Comparison of ENCODE assay signal across 15 cellular contexts in genomic region chr1:3093928-3094626, GRCh38. TPM values are rescaled to one million over a fixed set of nuclear protein-coding genes. Genes with fewer than 3 reads are reported as not detected.
"Had no signal": no experiment of that assay in that cellular context is flagged by ENCODE, and none has a peak within 500 bp of the region (broad histone marks: within the 10 kb centered on the region; RNA-seq: fewer than 3 reads in every experiment).

No MANE protein-coding gene starts in this region.

- H3K9me3 ChIP-seq: gastroesophageal sphincter, prostate gland, suprapubic skin had no signal

- ATAC-seq: activated T-helper 17 cell treated with anti-CD3 and anti-CD28 coated beads, Interleukin-2, amount 50 U/mL, for 72 hours; effector memory CD8-positive, alpha-beta T cell; gastroesophageal sphincter; natural killer cell treated with Interleukin-12 subunit alpha and Interleukin-12 subunit beta and Interleukin-15 and Interleukin-18, amount 100 ng/mL, for 72 hours; WTC11 had no signal

- DNase-seq: activated CD4-positive, alpha-beta T cell treated with anti-CD3 and anti-CD28 coated beads for 48 hours; activated CD8-positive, alpha-beta memory T cell treated with anti-CD3 and anti-CD28 coated beads for 24 hours; activated naive CD4-positive, alpha-beta T cell treated with anti-CD3 and anti-CD28 coated beads, Interleukin-2, amount 10 ng/mL, durations not matched to agents 7 days and 5 days; effector memory CD8-positive, alpha-beta T cell; hypothalamus; occipital lobe; stimulated activated CD4-positive, alpha-beta T cell treated with anti-CD3 and anti-CD28 coated beads, Interleukin-12 subunit alpha, Interleukin-12 subunit beta, amount 100 ng/mL, for 4 hours; stimulated activated naive CD4-positive, alpha-beta T cell treated with Interleukin-2 at 50 U/mL for 16 hours had no signal

- H3K4me3 ChIP-seq: gastroesophageal sphincter, prostate gland, suprapubic skin had no signal

- H3K27ac ChIP-seq: epithelial cell of prostate, gastroesophageal sphincter, prostate gland, suprapubic skin had no signal

- H3K36me3 ChIP-seq: gastroesophageal sphincter, prostate gland, suprapubic skin had no signal

- H3K4me1 ChIP-seq: gastroesophageal sphincter, prostate gland, suprapubic skin had no signal

RNA-seq across cellular contexts. Expression of gene PRDM16, which starts 25.1 kb away (rescaled TPM):
- total RNA-seq: activated T-helper 17 cell treated with anti-CD3 and anti-CD28 coated beads, Interleukin-2, amount 50 U/mL, for 72 hours; natural killer cell treated with Interleukin-12 subunit alpha and Interleukin-12 subunit beta and Interleukin-15 and Interleukin-18, amount 100 ng/mL, for 72 hours had no signal
